9 cellular contexts compared by ENCODE assay signal in genomic region chr12:89166525-89166934, GRCh38.
DNase-seq lines count a peak whose midpoint lies in the region; ATAC-seq and TF ChIP-seq lines count a peak whose summit lies in the region.
"Had no signal": no experiment of that assay in that cellular context is flagged by ENCODE, and none has a peak within 500 bp of the region (broad histone marks: within the 10 kb centered on the region; RNA-seq: fewer than 3 reads in every experiment).

No MANE protein-coding gene starts in this region.

- H3K9me3 Mint-ChIP-seq in memory B cell = peaks cover 3% of the 10 kb centered on the region

- H3K4me1 Mint-ChIP-seq in T-helper 17 cell (peaks cover 8% of the 10 kb centered on the region), memory B cell (peaks cover 22% of the 10 kb centered on the region)

- intact Hi-C loops in A673 (cut with micrococcal nuclease; ENCODE audit: unreplicated experiment) = no loop called here

- H3K27me3 ChIP-seq in A673 (replicated peaks; ENCODE audit: insufficient read depth, low read depth, low read length, poor library complexity) = no peaks in the 10 kb centered on the region

- POLR2A ChIA-PET in A673 (lab: Charles Lee; ENCODE audit: low non-redundant PET) = no interaction called here

- no peak for TF ChIP-seq CTCF in A673 (conservative IDR thresholded peaks at IDR 0.05; ENCODE audit: low read depth, low read length)

- H3K27ac Mint-ChIP-seq in T-helper 17 cell = peak overlapping the region; percentile 75
- no peak overlapping the region for H3K27ac Mint-ChIP-seq in memory B cell
- H3K27ac Mint-ChIP-seq: T-cell had no signal

- peaks cover 39% of the 10 kb centered on the region for H3K4me1 ChIP-seq in A673 (ENCODE audit: insufficient read depth, low read length, poor library complexity, severe bottlenecking)

- peak; percentile 60 for ATAC-seq in GM19025 (IDR thresholded peaks at IDR 0.05; ENCODE audit: low read depth, unreplicated experiment)
- ATAC-seq in HG02970 (IDR thresholded peaks at IDR 0.05; ENCODE audit: low FRiP score, unreplicated experiment) = peak; percentile 97
- ATAC-seq in T-helper 17 cell = peak; percentile 75
- ATAC-seq in memory B cell (ENCODE audit: low read depth) = peak; percentile 88

- no TSS peak for BruUV-seq in A673 (replicated peaks; lab: Mats Ljungman, UMichigan)

- no peaks in the 10 kb centered on the region for H3K36me3 ChIP-seq in A673 (ENCODE audit: insufficient read depth, low read length, poor library complexity, severe bottlenecking)

- H3K36me3 Mint-ChIP-seq in T-helper 17 cell (ENCODE audit: low read depth) = peaks cover 3% of the 10 kb centered on the region
- H3K36me3 Mint-ChIP-seq in memory B cell = peaks cover 1% of the 10 kb centered on the region
- H3K36me3 Mint-ChIP-seq: T-cell had no signal

- DNase-seq in T-helper 17 cell = no peak
- peak in 1 of 2 donors; percentile 69 for DNase-seq in memory B cell (ENCODE audit: low spot score in 2 of 2)
- DNase-seq in central memory CD4-positive, alpha-beta T cell = no peak
- no peak for DNase-seq in stimulated activated CD4-positive, alpha-beta T cell treated with anti-CD3 and anti-CD28 coated beads, Interleukin-2, amount 100 ng/mL, for 48 hours
- DNase-seq in A673 (ENCODE audit: low spot score) = no peak
- DNase-seq in NCI-H446 treated with DMSO at 0.1 percent for 48 hours (lab: John Stamatoyannopoulos, UW) = no peak
- DNase-seq: T-cell had no signal

- CTCF ChIA-PET in A673 (lab: Charles Lee) = no interaction called here

- no peaks in the 10 kb centered on the region for H3K27me3 Mint-ChIP-seq in T-helper 17 cell
- H3K27me3 Mint-ChIP-seq in memory B cell = no peaks in the 10 kb centered on the region
- H3K27me3 Mint-ChIP-seq: T-cell had no signal

- H3K4me3 Mint-ChIP-seq in T-helper 17 cell (no peak overlapping the region), memory B cell (peak overlapping the region; percentile 24)
- H3K4me3 Mint-ChIP-seq: T-cell had no signal

- no peak overlapping the region for H3K27ac ChIP-seq in A673 (ENCODE audit: low read depth, low read length, poor library complexity, severe bottlenecking)

- no peaks in the 10 kb centered on the region for H3K9me3 ChIP-seq in T-helper 17 cell (ENCODE audit: control insufficient read depth, low read length, poor library complexity, severe bottlenecking)
- no peaks in the 10 kb centered on the region for H3K9me3 ChIP-seq in A673 (ENCODE audit: low read depth, low read length, poor library complexity, severe bottlenecking)

- H3K4me3 ChIP-seq in A673 (ENCODE audit: low read depth, low read length, poor library complexity, severe bottlenecking) = no peak overlapping the region
